In the genomic region with DNA sequence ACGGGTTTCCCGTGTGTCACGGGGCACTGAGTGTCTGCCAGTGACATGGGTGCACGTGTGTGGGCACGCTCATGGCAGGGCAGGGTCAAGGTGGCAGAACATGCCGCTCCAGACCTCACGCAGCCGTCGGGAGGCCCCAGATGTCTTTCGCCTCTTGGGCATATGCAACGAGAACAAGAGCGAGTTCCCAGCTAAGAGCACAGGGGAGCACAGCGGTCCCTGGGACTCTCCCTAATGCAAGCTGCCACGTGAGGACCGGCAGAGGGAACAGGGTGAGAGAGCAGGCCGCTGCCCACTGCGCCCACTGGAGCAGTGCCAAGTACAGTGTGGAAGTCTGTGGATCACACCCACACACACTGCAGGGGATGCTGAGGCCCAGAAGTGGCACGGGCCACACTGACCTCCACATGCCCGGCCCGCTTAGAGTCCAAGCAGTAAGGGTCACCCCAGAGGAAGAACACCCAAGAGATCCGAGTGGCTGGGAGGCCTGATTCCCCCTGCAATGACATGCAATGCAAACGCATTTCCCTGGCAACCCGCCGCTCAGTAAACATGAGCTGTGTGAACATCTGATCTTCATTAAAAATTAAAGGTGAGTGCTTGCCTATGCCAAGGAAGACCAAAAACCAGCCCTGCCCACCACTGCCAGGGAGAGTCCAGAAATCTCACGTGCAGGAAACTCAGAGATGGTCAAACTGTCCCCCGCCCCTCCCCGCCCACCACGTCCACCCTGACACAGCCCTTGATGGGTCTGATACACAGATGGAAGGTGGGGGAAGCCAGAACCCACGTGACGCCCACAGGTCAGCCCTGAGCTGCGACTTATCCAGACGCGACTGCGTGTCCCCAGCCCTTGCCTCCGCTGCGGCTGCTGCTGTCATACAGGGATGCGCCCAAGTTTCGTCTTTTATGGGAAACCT, we compare ENCODE assay signal across 12 cellular contexts. TPM values are rescaled to one million over a fixed set of nuclear protein-coding genes. Genes with fewer than 3 reads are reported as not detected.
DNase-seq lines count a peak whose midpoint lies in the region; ATAC-seq, FAIRE-seq and TF ChIP-seq lines count a peak whose summit lies in the region.
"Had no signal": no experiment of that assay in that cellular context is flagged by ENCODE, and none has a peak within 500 bp of the region (broad histone marks: within the 10 kb centered on the region; RNA-seq: fewer than 3 reads in every experiment).

No MANE protein-coding gene starts in this region.

- DNase-seq in AG10803 (ENCODE audit: low read depth) (peak; percentile 40), SJSA1 (ENCODE audit: low read depth in 1 of 2, low spot score in 2 of 2) (peak; percentile 54 to 68), hepatocyte (ENCODE audit: low spot score) (peak; percentile 39), cerebellum (ENCODE audit: low spot score) (no peak), kidney (no peak)
- no peak for DNase-seq in stimulated activated CD4-positive, alpha-beta T cell treated with anti-CD3 and anti-CD28 coated beads, Interleukin-4, amount 100 ng/mL, for 4 hours
- DNase-seq: activated CD4-positive, alpha-beta T cell treated with anti-CD3 and anti-CD28 coated beads, Interleukin-2, amount 10 ng/mL, durations not matched to agents 24 days and 14 days; activated naive CD4-positive, alpha-beta T cell treated with anti-CD3 and anti-CD28 coated beads for 36 hours; spleen; stimulated activated CD8-positive, alpha-beta memory T cell treated with anti-CD3 and anti-CD28 coated beads, Interleukin-4, amount 100 ng/mL, for 48 hours had no signal

- H3K4me3 ChIP-seq in AG10803 (ENCODE audit: low read length) (no peak overlapping the region), SJSA1 (no peak overlapping the region), hepatocyte (no peak overlapping the region), kidney (ENCODE audit: low read length in 2 of 2) (no peak overlapping the region)
- H3K4me3 ChIP-seq: spleen had no signal

- no peak for FAIRE-seq in kidney (lab: Jason Lieb, UNC)

- H3K27ac ChIP-seq in SJSA1 (peak overlapping the region; percentile 46; the same call in 1 of the 2 replicates), hepatocyte (peak overlapping the region; percentile 66), kidney (ENCODE audit: low read depth in 2 of 2, low read length in 2 of 2) (peak overlapping the region in 1 of 2 donors; percentile 3)
- H3K27ac ChIP-seq: spleen had no signal

- H3K4me1 ChIP-seq in SJSA1 (replicated peaks) = peaks cover 14% of the 10 kb centered on the region
- peaks cover 36% of the 10 kb centered on the region for H3K4me1 ChIP-seq in hepatocyte (ENCODE audit: insufficient read depth)
- H3K4me1 ChIP-seq in kidney (ENCODE audit: control insufficient read depth in 1 of 2, insufficient read depth in 1 of 2, low read depth in 1 of 2, low read length in 2 of 2) = peaks cover 30 to 36% of the 10 kb centered on the region in 2 donors

- H3K9me2 ChIP-seq in hepatocyte (replicated peaks; ENCODE audit: insufficient read depth) = no peaks in the 10 kb centered on the region

- no peaks in the 10 kb centered on the region for H3K27me3 ChIP-seq in SJSA1 (replicated peaks)
- H3K27me3 ChIP-seq in hepatocyte = no peaks in the 10 kb centered on the region
- H3K27me3 ChIP-seq: spleen had no signal

- no peak overlapping the region for H2AFZ ChIP-seq in hepatocyte

- no peak for TF ChIP-seq CTCF in AG10803 (conservative IDR thresholded peaks at IDR 0.05; ENCODE audit: low read length)
- TF ChIP-seq CTCF in hepatocyte (IDR thresholded peaks at IDR 0.05; ENCODE audit: poor library complexity) = no peak
- no peak for TF ChIP-seq CTCF in kidney (IDR thresholded peaks at IDR 0.05; ENCODE audit: borderline replicate concordance, extremely low read depth, insufficient read depth)

- no peaks in the 10 kb centered on the region for H3K9me3 ChIP-seq in SJSA1 (replicated peaks)
- H3K9me3 ChIP-seq in hepatocyte (ENCODE audit: low read depth) = no peaks in the 10 kb centered on the region
- no peaks in the 10 kb centered on the region for H3K9me3 ChIP-seq in kidney (ENCODE audit: control insufficient read depth in 1 of 2, low read length in 2 of 2)
- H3K9me3 ChIP-seq: spleen had no signal

- H3K36me3 ChIP-seq in SJSA1 (peaks cover 39% of the 10 kb centered on the region), hepatocyte (replicated peaks; ENCODE audit: insufficient read depth, low read depth) (no peaks in the 10 kb centered on the region), kidney (ENCODE audit: control insufficient read depth in 1 of 2, insufficient read depth in 2 of 2, low read length in 2 of 2) (peaks cover 0 to 2% of the 10 kb centered on the region in 2 donors)

- H3K79me2 ChIP-seq in hepatocyte = peaks cover 91% of the 10 kb centered on the region

- intact Hi-C loops in kidney (cut with DNase I) = no loop called here

- peak overlapping the region in 1 of 2 donors; percentile 46 for H3K9ac ChIP-seq in kidney (ENCODE audit: low read length in 2 of 2)

- H3K4me2 ChIP-seq in hepatocyte = peak overlapping the region; percentile 59

- H4K20me1 ChIP-seq in hepatocyte (ENCODE audit: insufficient read depth, poor library complexity, severe bottlenecking) = peaks cover 80% of the 10 kb centered on the region

- ATAC-seq in HG02642 (IDR thresholded peaks at IDR 0.05; ENCODE audit: poor library complexity, unreplicated experiment) (peak; percentile 60), GM19324 (IDR thresholded peaks at IDR 0.05; ENCODE audit: low FRiP score, unreplicated experiment) (no peak)

- WGBS in hepatocyte (ENCODE audit: low lambda C conversion rate, missing lambda C conversion rate) = 72% methylated on average over 38 of the region's 38 CpGs

RNA-seq across cellular contexts. Expression of gene CERK, which starts 11.7 kb away (rescaled TPM):
- 45.0 and 61.6 TPM in 2 replicates for total RNA-seq in SJSA1 (2014; rRNA removed; shearing (Covaris generic))
- total RNA-seq in hepatocyte (48.0 and 59.0 TPM in 2 replicates), cerebellum (49.4 TPM), kidney (28.2 TPM)
- polyA plus RNA-seq in hepatocyte (33.1 and 38.6 TPM in 2 replicates), kidney (ENCODE audit: insufficient read depth, low read depth, low replicate concordance) (21.6 TPM)

RNA-seq across cellular contexts. Expression of gene TBC1D22A, which starts 36.1 kb away (rescaled TPM):
- 10.5 and 18.5 TPM in 2 replicates for total RNA-seq in SJSA1 (2014; rRNA removed; shearing (Covaris generic))
- total RNA-seq in hepatocyte = 10.3 and 15.3 TPM in 2 replicates
- 19.8 and 21.7 TPM in 2 replicates for polyA plus RNA-seq in hepatocyte
- total RNA-seq in cerebellum = 8.2 TPM
- 39.4 TPM for total RNA-seq in kidney
- 24.6 TPM for polyA plus RNA-seq in kidney (ENCODE audit: insufficient read depth, low read depth, low replicate concordance)

Comparison
In these comparisons a context has a peak if more than half of its experiments do, and no peak if none do; other contexts are left out.
1. DNase-seq: peak in AG10803 (single experiment), SJSA1 (2 of 2) and hepatocyte (single experiment); none in stimulated activated CD4-positive, alpha-beta T cell treated with anti-CD3 and anti-CD28 coated beads, Interleukin-4, amount 100 ng/mL, for 4 hours (0 of 2), cerebellum (single experiment) and kidney (single experiment).